In the genomic region with DNA sequence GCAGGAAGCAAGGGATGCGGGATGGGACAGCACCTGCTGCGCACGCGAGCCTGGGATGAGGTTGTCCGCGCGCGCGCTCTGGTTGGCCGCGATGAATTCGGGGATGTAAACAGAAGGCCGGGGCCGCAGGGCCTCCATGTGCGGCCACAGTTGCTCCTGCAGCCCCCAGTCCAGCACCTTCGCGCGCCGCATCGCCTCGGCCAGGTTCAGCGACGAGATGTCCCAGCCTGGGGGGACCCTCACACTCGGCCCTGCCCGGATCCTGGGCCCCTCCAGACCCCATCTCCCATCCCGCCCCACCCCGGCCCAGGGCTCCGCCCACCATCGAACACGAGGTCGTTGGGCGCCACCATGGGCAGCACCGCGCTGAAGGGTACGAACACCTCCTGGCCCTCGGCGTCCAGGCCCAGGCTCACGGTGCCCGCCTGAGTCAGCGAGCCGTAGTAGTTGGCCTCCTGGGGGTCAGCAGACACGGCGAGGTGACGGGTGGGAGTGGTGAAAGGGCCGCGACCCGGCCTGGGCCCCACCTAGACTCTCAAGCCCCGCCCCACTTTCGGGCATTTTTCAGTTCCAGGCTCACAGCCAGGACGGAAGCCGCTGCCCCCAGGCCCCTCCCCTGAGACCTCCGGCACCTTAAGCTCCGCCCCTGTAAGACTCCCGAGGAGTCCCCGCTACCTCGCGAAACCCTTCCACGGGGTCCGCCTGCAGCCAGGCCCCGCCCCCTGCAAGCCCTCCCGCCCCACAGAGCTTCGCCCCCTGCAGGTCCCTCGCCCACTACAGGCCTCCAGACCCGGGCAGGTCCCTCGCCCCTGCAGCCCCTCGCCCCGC, we compare ENCODE assay signal across 8 cellular contexts. TPM values are rescaled to one million over a fixed set of nuclear protein-coding genes. Genes with fewer than 3 reads are reported as not detected.
A peak's percentile ranks its signal among the peaks of the same experiment; 100 is the strongest.
DNase-seq lines count a peak whose midpoint lies in the region; ATAC-seq, FAIRE-seq and TF ChIP-seq lines count a peak whose summit lies in the region.

No MANE protein-coding gene starts in this region.

- H3K9me3 ChIP-seq in CD4-positive, alpha-beta T cell (ENCODE audit: control insufficient read depth, low read length), result no peaks in the 10 kb centered on the region
- no peaks in the 10 kb centered on the region for H3K9me3 ChIP-seq in astrocyte (ENCODE audit: insufficient read depth, low read depth, low read length)
- H3K9me3 ChIP-seq in iPS-18a (ENCODE audit: control insufficient read depth, low read depth, low read length), result no peaks in the 10 kb centered on the region
- no peaks in the 10 kb centered on the region for H3K9me3 ChIP-seq in small intestine (ENCODE audit: control insufficient read depth, low read depth)

- no peak for TF ChIP-seq CTCF in CD4-positive, alpha-beta T cell (IDR thresholded peaks at IDR 0.05)
- TF ChIP-seq CTCF in NB4 (IDR thresholded peaks at IDR 0.05; ENCODE audit: low read depth, low read length) (no peak), astrocyte (IDR thresholded peaks at IDR 0.05; ENCODE audit: insufficient read depth, low read depth, low read length) (no peak)

- no peak for TF ChIP-seq POLR2A in NB4 (IDR thresholded peaks at IDR 0.05; ENCODE audit: extremely low read depth, insufficient read length)

- H3K36me3 ChIP-seq in astrocyte (ENCODE audit: insufficient read depth, low read length), result no peaks in the 10 kb centered on the region
- peaks cover 12% of the 10 kb centered on the region for H3K36me3 ChIP-seq in iPS-18a (ENCODE audit: control insufficient read depth, low read depth, low read length)
- H3K36me3 ChIP-seq in small intestine (ENCODE audit: control insufficient read depth in 2 of 2, insufficient read depth in 2 of 2, low read length in 2 of 2), result no peaks in the 10 kb centered on the region

- peak overlapping the region; percentile 41 for H3K9ac ChIP-seq in astrocyte (ENCODE audit: low read length)
- peak overlapping the region; percentile 50 for H3K9ac ChIP-seq in iPS-18a (ENCODE audit: low read length)

- POLR2A ChIA-PET in CD4-positive, alpha-beta T cell (lab: Charles Lee), result interaction anchor here (0.5 to 1.1 kb wide), 6 partner anchors 8 to 483 kb away, joined by 3 to 7 read pairs (median 4); partner anchors contain the start of genes COPE, DDX49, JUND and SSBP4

- H2AFZ ChIP-seq in astrocyte (ENCODE audit: low read depth, low read length), result no peak overlapping the region

- no peaks in the 10 kb centered on the region for H3K27me3 Mint-ChIP-seq in CD4-positive, alpha-beta T cell
- H3K27me3 Mint-ChIP-seq in astrocyte (ENCODE audit: low read depth, unreplicated experiment), result no peaks in the 10 kb centered on the region

- CTCF ChIA-PET in CD4-positive, alpha-beta T cell (lab: Charles Lee), result interaction anchor here (1.9 kb wide), 1 partner anchor 14 kb away, joined by 4 read pairs; no protein-coding TSS in a partner anchor

- intact Hi-C loops in CD4-positive, alpha-beta T cell (cut with DNase I, micrococcal nuclease), result no loop called here

- no peak for FAIRE-seq in astrocyte (lab: Jason Lieb, UNC)
- no peak for FAIRE-seq in small intestine (lab: Jason Lieb, UNC)

- H3K36me3 Mint-ChIP-seq in CD4-positive, alpha-beta T cell (ENCODE audit: low read depth), result peaks cover 5% of the 10 kb centered on the region
- peaks cover 3% of the 10 kb centered on the region for H3K36me3 Mint-ChIP-seq in astrocyte (ENCODE audit: low read depth, unreplicated experiment)

- no peaks in the 10 kb centered on the region for H3K27me3 ChIP-seq in CD4-positive, alpha-beta T cell (ENCODE audit: control insufficient read depth, insufficient read depth, low read length)
- no peaks in the 10 kb centered on the region for H3K27me3 ChIP-seq in astrocyte (ENCODE audit: insufficient read depth, low read length)
- no peaks in the 10 kb centered on the region for H3K27me3 ChIP-seq in iPS-18a (ENCODE audit: control insufficient read depth, insufficient read depth, low read length)
- no peaks in the 10 kb centered on the region for H3K27me3 ChIP-seq in small intestine (ENCODE audit: control insufficient read depth in 2 of 2, insufficient read depth in 2 of 2, low read length in 2 of 2)

- H3K79me2 ChIP-seq in astrocyte (ENCODE audit: insufficient read depth, low read length), result peaks cover 11% of the 10 kb centered on the region

- no peak overlapping the region for H3K4me3 ChIP-seq in NB4 (ENCODE audit: low read depth, low read length)
- peak overlapping the region; percentile 28 for H3K4me3 ChIP-seq in astrocyte (ENCODE audit: insufficient read depth, low read depth, low read length)
- H3K4me3 ChIP-seq in iPS-18a (ENCODE audit: low read length), result peak overlapping the region; percentile 67
- H3K4me3 ChIP-seq in small intestine (ENCODE audit: low read depth in 1 of 2, low read length in 2 of 2), result peak overlapping the region; percentile 13 to 35

- DNase-seq in CD4-positive, alpha-beta T cell, result peak; percentile 50 to 76 (median 66)
- DNase-seq in NB4 (ENCODE audit: low read depth) (peak; percentile 46), T-helper 22 cell (ENCODE audit: low read depth) (peak; percentile 71), astrocyte (ENCODE audit: low read depth) (peak; percentile 66), small intestine (peak; percentile 63), inferior parietal cortex (ENCODE audit: extremely low spot score) (no peak)

- 22 to 35% (median 35%) methylated on average over 59 to 67 of the region's 67 CpGs for WGBS in small intestine, 3 donors

- no peak overlapping the region for H3K27ac Mint-ChIP-seq in CD4-positive, alpha-beta T cell
- peak overlapping the region; percentile 77 for H3K27ac Mint-ChIP-seq in astrocyte (ENCODE audit: unreplicated experiment)

- peak overlapping the region; percentile 84 for H3K4me3 Mint-ChIP-seq in CD4-positive, alpha-beta T cell
- peak overlapping the region; percentile 82 for H3K4me3 Mint-ChIP-seq in astrocyte (ENCODE audit: unreplicated experiment)

- peaks cover 34% of the 10 kb centered on the region for H3K4me1 Mint-ChIP-seq in CD4-positive, alpha-beta T cell (ENCODE audit: low read depth)
- peaks cover 19% of the 10 kb centered on the region for H3K4me1 Mint-ChIP-seq in astrocyte (ENCODE audit: low read depth, unreplicated experiment)

- no peaks in the 10 kb centered on the region for H3K9me3 Mint-ChIP-seq in CD4-positive, alpha-beta T cell
- H3K9me3 Mint-ChIP-seq in astrocyte (ENCODE audit: unreplicated experiment), result no peaks in the 10 kb centered on the region

- ATAC-seq in CD4-positive, alpha-beta T cell (ENCODE audit: poor library complexity), result peak; percentile 57
- ATAC-seq in GM21381 (IDR thresholded peaks at IDR 0.05; ENCODE audit: unreplicated experiment), result peak; percentile 46

- peak overlapping the region; percentile 84 for H3K4me2 ChIP-seq in astrocyte (ENCODE audit: low read length)

- peaks cover 37% of the 10 kb centered on the region for H3K4me1 ChIP-seq in astrocyte (ENCODE audit: insufficient read depth, low read length)
- peaks cover 19% of the 10 kb centered on the region for H3K4me1 ChIP-seq in iPS-18a (ENCODE audit: control insufficient read depth, low read depth, low read length)
- no peaks in the 10 kb centered on the region for H3K4me1 ChIP-seq in small intestine (ENCODE audit: control insufficient read depth in 2 of 2, insufficient read depth in 1 of 2, low read depth in 1 of 2, low read length in 1 of 2)

- H3K27ac ChIP-seq in CD4-positive, alpha-beta T cell (ENCODE audit: low read depth, low read length), result no peak overlapping the region
- no peak overlapping the region for H3K27ac ChIP-seq in astrocyte (ENCODE audit: low read depth, low read length)
- H3K27ac ChIP-seq in iPS-18a (ENCODE audit: low read length), result no peak overlapping the region
- no peak overlapping the region for H3K27ac ChIP-seq in small intestine (ENCODE audit: low read depth in 1 of 2, low read length in 1 of 2)

- H4K20me1 ChIP-seq in astrocyte (ENCODE audit: insufficient read depth, low read length), result peaks cover 41% of the 10 kb centered on the region

RNA-seq across cellular contexts. Expression of gene ISYNA1, which starts 1.1 kb away (rescaled TPM):
- 10 to 100 TPM; 34.1 to 41.3 TPM for total RNA-seq in CD4-positive, alpha-beta T cell
- 128 and 153 TPM in 2 replicates for total RNA-seq in astrocyte
- polyA plus RNA-seq in small intestine, result 10 to 100 TPM in 1 of 3 donors, 1 to 10 TPM in 2; 4.5 to 12.9 (median 5.7) TPM

RNA-seq across cellular contexts. Expression of gene SSBP4, which starts 17.7 kb away (rescaled TPM):
- total RNA-seq in CD4-positive, alpha-beta T cell, result 10 to 100 TPM; 44.0 to 50.9 TPM
- total RNA-seq in astrocyte, result 51.2 and 56.6 TPM in 2 replicates
- 10 to 100 TPM; 15.9 to 51.7 (median 36.7) TPM for polyA plus RNA-seq in small intestine

RNA-seq across cellular contexts. Expression of gene LRRC25, which starts 39.4 kb away (rescaled TPM):
- total RNA-seq in CD4-positive, alpha-beta T cell, result under 1 TPM; 0.82 to 0.92 TPM
- total RNA-seq in astrocyte, result not detected in 2 replicates
- 1 to 10 TPM in 2 of 3 donors, under 1 TPM in 1; 0.89 to 5.1 (median 3.2) TPM for polyA plus RNA-seq in small intestine

RNA-seq across cellular contexts. Expression of gene GDF15, which starts 50.9 kb away (rescaled TPM):
- not detected for total RNA-seq in CD4-positive, alpha-beta T cell
- total RNA-seq in astrocyte, result 20.5 and 23.2 TPM in 2 replicates
- polyA plus RNA-seq in small intestine, result 10 to 100 TPM in 2 of 3 donors, 1 to 10 TPM in 1; 4.5 to 27.5 (median 12.7) TPM
